ENCODE assay signal across 8 cellular contexts in genomic region chr2:178427458-178427857, GRCh38.
"Had no signal": no experiment of that assay in that cellular context is flagged by ENCODE, and none has a peak within 500 bp of the region (broad histone marks: within the 10 kb centered on the region; RNA-seq: fewer than 3 reads in every experiment).

No MANE protein-coding gene starts in this region.

- H2AFZ ChIP-seq: GM23248 had no signal

- H3K4me1 ChIP-seq: HAP-1 had no signal

- DNase-seq: GM23248, GOT3, H7, HFFc6, KG1 had no signal

- ATAC-seq: HCT116 had no signal

- H3K4me3 ChIP-seq: GM23248, HAP-1 had no signal

- H3K27ac ChIP-seq: GM23248, HL-60 had no signal

- H3K9ac ChIP-seq: GM23248 had no signal

- H3K9me3 ChIP-seq: HAP-1 had no signal
